ENCODE assay signal across 25 cellular contexts in genomic region chr22:48607901-48608650, GRCh38.
"Had no signal": no experiment of that assay in that cellular context is flagged by ENCODE, and none has a peak within 500 bp of the region (broad histone marks: within the 10 kb centered on the region; RNA-seq: fewer than 3 reads in every experiment).

No MANE protein-coding gene starts in this region.

- H3K27me3 ChIP-seq: cardiac muscle cell, gastrocnemius medialis, neutrophil, right lobe of liver, thyroid gland had no signal

- H3K4me2 ChIP-seq: smooth muscle cell had no signal

- H3K36me3 Mint-ChIP-seq: stimulated activated effector memory CD8-positive, alpha-beta T cell treated with anti-CD3 and anti-CD28 coated beads, Interleukin-12 subunit alpha, Interleukin-12 subunit beta, amount 100 ng/mL, for 72 hours had no signal

- H3K27me3 Mint-ChIP-seq: dendritic cell treated with granulocyte-macrophage colony-stimulating factor and Interleukin-4, amounts not matched to agents 40 ng/mL and 50 ng/mL, for 4 days; memory B cell had no signal

- H3K27ac Mint-ChIP-seq: activated naive CD4-positive, alpha-beta T cell treated with anti-CD3 and anti-CD28 coated beads, Interleukin-2, amount 50 U/mL, for 72 hours; activated T-cell treated with anti-CD3 and anti-CD28 coated beads, Interleukin-2, amount 50 U/mL, for 72 hours; dendritic cell treated with granulocyte-macrophage colony-stimulating factor and Interleukin-4, amounts not matched to agents 40 ng/mL and 50 ng/mL, for 4 days; memory B cell; naive thymus-derived CD4-positive, alpha-beta T cell; stimulated activated effector memory CD8-positive, alpha-beta T cell treated with anti-CD3 and anti-CD28 coated beads, Interleukin-12 subunit alpha, Interleukin-12 subunit beta, amount 100 ng/mL, for 72 hours; T-helper 1 cell treated with Interleukin-12 subunit alpha and Interleukin-12 subunit beta and Interleukin-4 antibody, amounts not matched to agents 30 μg/mL and 1 μg/mL, for 36 hours had no signal

- H3K4me1 ChIP-seq: gastrocnemius medialis, parathyroid adenoma, right lobe of liver, thyroid gland had no signal

- H3K36me3 ChIP-seq: cardiac muscle cell, gastrocnemius medialis, neutrophil, right lobe of liver, thyroid gland had no signal

- H3K4me3 ChIP-seq: cardiac muscle cell, gastrocnemius medialis, mucosa of descending colon, right lobe of liver, smooth muscle cell, thyroid gland had no signal

- H2AFZ ChIP-seq: parathyroid adenoma had no signal

- H3K4me1 Mint-ChIP-seq: naive thymus-derived CD4-positive, alpha-beta T cell; stimulated activated effector memory CD8-positive, alpha-beta T cell treated with anti-CD3 and anti-CD28 coated beads, Interleukin-12 subunit alpha, Interleukin-12 subunit beta, amount 100 ng/mL, for 72 hours had no signal

- H3K27ac ChIP-seq: cardiac muscle cell, gastrocnemius medialis, neutrophil, parathyroid adenoma, right lobe of liver, thyroid gland had no signal

- H3K4me3 Mint-ChIP-seq: activated T-cell treated with anti-CD3 and anti-CD28 coated beads, Interleukin-2, amount 50 U/mL, for 72 hours; dendritic cell treated with granulocyte-macrophage colony-stimulating factor and Interleukin-4, amounts not matched to agents 40 ng/mL and 50 ng/mL, for 4 days; memory B cell; naive thymus-derived CD4-positive, alpha-beta T cell; stimulated activated effector memory CD8-positive, alpha-beta T cell treated with anti-CD3 and anti-CD28 coated beads, Interleukin-12 subunit alpha, Interleukin-12 subunit beta, amount 100 ng/mL, for 72 hours; T-helper 1 cell treated with Interleukin-12 subunit alpha and Interleukin-12 subunit beta and Interleukin-4 antibody, amounts not matched to agents 30 μg/mL and 1 μg/mL, for 36 hours had no signal

- H3K9me3 ChIP-seq: gastrocnemius medialis, mucosa of descending colon, neutrophil, right lobe of liver, thyroid gland had no signal

- H3K9ac ChIP-seq: parathyroid adenoma had no signal

- H3K79me2 ChIP-seq: parathyroid adenoma had no signal

- DNase-seq: activated CD4-positive, CD25-positive, alpha-beta regulatory T cell treated with anti-CD3 and anti-CD28 coated beads, Interleukin-2, amount 50 U/mL, for 72 hours; activated CD8-positive, alpha-beta memory T cell treated with anti-CD3 and anti-CD28 coated beads for 24 hours; activated CD8-positive, alpha-beta memory T cell treated with anti-CD3 and anti-CD28 coated beads, Interleukin-2, amount 50 U/mL, for 48 hours; activated gamma-delta T cell treated with Interleukin-2 at 50 U/mL for 16 hours; activated T-cell treated with anti-CD3 and anti-CD28 coated beads, Interleukin-2, amount 50 U/mL, for 72 hours; amniotic stem cell; effector CD8-positive, alpha-beta T cell; gastrocnemius medialis; head of caudate nucleus; kidney glomerular epithelial cell; left ventricle myocardium superior; mucosa of descending colon; naive thymus-derived CD4-positive, alpha-beta T cell; right lobe of liver; stimulated activated CD4-positive, alpha-beta T cell treated with anti-CD3 and anti-CD28 coated beads, Interleukin-4, amount 100 ng/mL, for 24 hours; thyroid gland had no signal
